In the genomic region with DNA sequence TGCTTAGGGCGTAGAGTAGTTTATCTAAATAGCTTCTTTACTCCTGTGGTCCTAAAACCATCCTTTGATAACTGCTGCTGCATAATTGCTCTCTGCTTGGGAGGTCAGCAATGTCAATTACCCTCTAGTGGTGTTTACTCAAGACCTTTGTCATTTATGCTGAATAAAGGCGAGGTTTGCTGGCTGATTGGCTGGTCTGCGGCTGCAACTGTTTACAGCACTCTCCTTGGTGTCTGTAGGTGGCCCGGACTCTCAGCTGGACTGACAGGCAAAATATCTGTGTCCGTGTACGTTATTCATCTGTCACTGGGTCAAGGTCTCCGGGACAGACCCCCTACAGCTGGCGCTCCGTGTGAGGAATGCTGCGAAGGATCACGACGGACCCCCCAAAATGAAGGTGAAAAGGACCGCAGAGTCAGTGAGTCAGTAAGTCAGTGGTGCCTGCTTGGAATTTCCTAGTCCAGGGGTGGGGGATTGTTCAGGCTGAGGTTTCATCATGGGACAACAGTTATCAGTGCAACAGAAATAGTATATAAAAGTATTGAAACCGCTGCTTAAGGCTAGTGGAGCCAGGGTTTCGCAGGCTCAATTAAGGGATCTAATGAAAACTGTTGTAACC, we compare ENCODE assay signal across 20 cellular contexts.
DNase-seq lines count a peak whose midpoint lies in the region; ATAC-seq and TF ChIP-seq lines count a peak whose summit lies in the region.
"Had no signal": no experiment of that assay in that cellular context is flagged by ENCODE, and none has a peak within 500 bp of the region (broad histone marks: within the 10 kb centered on the region; RNA-seq: fewer than 3 reads in every experiment).

No MANE protein-coding gene starts in this region.

- no peak overlapping the region for H2AFZ ChIP-seq in hepatocyte
- H2AFZ ChIP-seq: GM23248 had no signal

- H3K9me3 ChIP-seq in NT2/D1 (ENCODE audit: insufficient read depth, low read length) (peaks cover 15% of the 10 kb centered on the region; the same call in 1 of the 2 replicates), hepatocyte (ENCODE audit: low read depth) (no peaks in the 10 kb centered on the region)

- H4K20me1 ChIP-seq in hepatocyte (ENCODE audit: insufficient read depth, poor library complexity, severe bottlenecking): no peaks in the 10 kb centered on the region

- H3K4me1 ChIP-seq in NT2/D1 (ENCODE audit: insufficient read depth, insufficient read length) (no peaks in the 10 kb centered on the region), hepatocyte (ENCODE audit: insufficient read depth) (peaks cover 5% of the 10 kb centered on the region)

- no peak overlapping the region for H3K4me3 ChIP-seq in NT2/D1 (ENCODE audit: insufficient read length, low read depth)
- no peak overlapping the region for H3K4me3 ChIP-seq in hepatocyte
- H3K4me3 ChIP-seq: GM23248, K562 had no signal

- H3K36me3 ChIP-seq in NT2/D1 (ENCODE audit: insufficient read depth, insufficient read length, low read length): no peaks in the 10 kb centered on the region
- H3K36me3 ChIP-seq in hepatocyte (replicated peaks; ENCODE audit: insufficient read depth, low read depth): no peaks in the 10 kb centered on the region

- intact Hi-C loops in head of caudate nucleus (cut with DNase I): no loop called here

- H3K27me3 ChIP-seq in NT2/D1 (ENCODE audit: insufficient read depth, insufficient read length): peaks cover 20% of the 10 kb centered on the region
- H3K27me3 ChIP-seq in hepatocyte: no peaks in the 10 kb centered on the region

- H3K79me2 ChIP-seq in hepatocyte: no peaks in the 10 kb centered on the region

- H3K9ac ChIP-seq in NT2/D1 (ENCODE audit: insufficient read length, low read depth): no peak overlapping the region
- H3K9ac ChIP-seq: GM23248 had no signal

- no peak for ATAC-seq in GM18520 (IDR thresholded peaks at IDR 0.05; ENCODE audit: unreplicated experiment)
- no peak for ATAC-seq in HG03025 (IDR thresholded peaks at IDR 0.05; ENCODE audit: low FRiP score, unreplicated experiment)
- ATAC-seq in HG02970 (IDR thresholded peaks at IDR 0.05; ENCODE audit: low FRiP score, unreplicated experiment): no peak
- ATAC-seq: K562, SK-N-SH treated with all-trans-retinoic acid at 6 μM for 48 hours had no signal

- DNase-seq in NCI-H146 (lab: John Stamatoyannopoulos, UW): peak; percentile 10
- no peak for DNase-seq in NCI-H146 treated with DMSO at 0.1 percent for 48 hours (lab: John Stamatoyannopoulos, UW; ENCODE audit: unreplicated experiment)
- DNase-seq in NT2/D1 (ENCODE audit: low read depth, low spot score): peak; percentile 63
- peak; percentile 5 for DNase-seq in hepatocyte (ENCODE audit: low spot score)
- DNase-seq in head of caudate nucleus: no peak
- DNase-seq: AML-193, GM23248, NCI-H187, NCI-H2107, NCI-H226, NCI-H526, OCI-M1, Right ventricle myocardium superior had no signal

- no peak overlapping the region for H3K4me2 ChIP-seq in hepatocyte

- 68% methylated on average over 15 of the region's 15 CpGs for WGBS in hepatocyte (ENCODE audit: low lambda C conversion rate, missing lambda C conversion rate)

- no peaks in the 10 kb centered on the region for H3K9me2 ChIP-seq in hepatocyte (replicated peaks; ENCODE audit: insufficient read depth)

- H3K27ac ChIP-seq in hepatocyte: no peak overlapping the region
- H3K27ac ChIP-seq: 22Rv1, C4-2B, GM23248 had no signal

- no peak for TF ChIP-seq CTCF in hepatocyte (IDR thresholded peaks at IDR 0.05; ENCODE audit: poor library complexity)

Comparison
In these comparisons a context has a peak if more than half of its experiments do, and no peak if none do; other contexts are left out.
1. DNase-seq: peak in NCI-H146 (single experiment), NT2/D1 (single experiment) and hepatocyte (single experiment); none in NCI-H146 treated with DMSO at 0.1 percent for 48 hours (single experiment) and head of caudate nucleus (0 of 42).